Comparison of ENCODE assay signal across 1 cellular context in the genomic region with DNA sequence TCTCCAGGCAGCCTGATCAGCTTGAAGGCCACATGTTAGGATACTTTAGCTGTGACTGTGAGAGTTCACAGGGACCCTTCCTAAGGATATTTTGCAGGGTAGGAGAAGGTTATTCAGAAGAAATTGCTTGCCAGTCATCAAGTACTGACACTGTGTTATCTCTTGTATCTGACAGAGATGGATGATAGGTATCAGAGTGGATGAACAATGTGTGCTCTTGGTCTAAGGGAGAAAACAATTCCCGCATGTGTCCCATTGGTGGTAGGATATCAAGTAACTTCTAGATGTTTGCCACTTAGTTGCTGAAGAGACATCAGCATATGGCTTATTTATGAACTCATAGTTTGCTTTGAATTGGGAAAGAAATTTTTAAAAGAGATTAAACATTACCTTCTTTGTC.
TF ChIP-seq lines count a peak whose summit lies in the region.

No MANE protein-coding gene starts in this region.

TF ChIP-seq in IMR-90, 13 proteins besides CTCF, POLR2A, EP300 and RAD21 (continued from another document):
- TF ChIP-seq, protein P1, sequence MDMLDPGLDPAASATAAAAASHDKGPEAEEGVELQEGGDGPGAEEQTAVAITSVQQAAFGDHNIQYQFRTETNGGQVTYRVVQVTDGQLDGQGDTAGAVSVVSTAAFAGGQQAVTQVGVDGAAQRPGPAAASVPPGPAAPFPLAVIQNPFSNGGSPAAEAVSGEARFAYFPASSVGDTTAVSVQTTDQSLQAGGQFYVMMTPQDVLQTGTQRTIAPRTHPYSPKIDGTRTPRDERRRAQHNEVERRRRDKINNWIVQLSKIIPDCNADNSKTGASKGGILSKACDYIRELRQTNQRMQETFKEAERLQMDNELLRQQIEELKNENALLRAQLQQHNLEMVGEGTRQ (IDR thresholded peaks at IDR 0.05; ENCODE audit: low read depth, low read length), result no peak
- TF ChIP-seq RCOR1 (IDR thresholded peaks at IDR 0.05; ENCODE audit: insufficient replicate concordance, low read length), result no peak
- TF ChIP-seq NFE2L2 (IDR thresholded peaks at IDR 0.05; ENCODE audit: low read depth, low read length), result no peak
- TF ChIP-seq MAZ (IDR thresholded peaks at IDR 0.05; ENCODE audit: borderline replicate concordance, low read depth, low read length), result no peak
- TF ChIP-seq FOS (IDR thresholded peaks at IDR 0.05; ENCODE audit: low read depth, low read length), result no peak
- TF ChIP-seq RFX5 (IDR thresholded peaks at IDR 0.05; ENCODE audit: low read depth, low read length), result no peak
TF ChIP-seq in IMR-90: peak in this region for 0.
